In genomic region chr12:2963154-2963759, GRCh38 we compare ENCODE assay signal across 1 cellular context.
TF ChIP-seq lines count a peak whose summit lies in the region.

No MANE protein-coding gene starts in this region.

TF ChIP-seq in HEK293, 187 proteins besides CTCF, POLR2A, EP300 and RAD21 (continued from another document):
- TF ChIP-seq TSHZ1 (tag by site-specific recombination; IDR thresholded peaks at IDR 0.05; ENCODE audit: borderline replicate concordance), result no peak
